In genomic region chr10:97302088-97302791, GRCh38 we compare ENCODE assay signal across 26 cellular contexts.
"Had no signal": no experiment of that assay in that cellular context is flagged by ENCODE, and none has a peak within 500 bp of the region (broad histone marks: within the 10 kb centered on the region; RNA-seq: fewer than 3 reads in every experiment).

No MANE protein-coding gene starts in this region.

- H3K4me1 ChIP-seq: foreskin keratinocyte had no signal

- H3K27me3 ChIP-seq: brain microvascular endothelial cell, esophagus muscularis mucosa, foreskin keratinocyte, gastrocnemius medialis had no signal

- H3K9me3 ChIP-seq: esophagus muscularis mucosa, gastrocnemius medialis had no signal

- H3K36me3 ChIP-seq: brain microvascular endothelial cell, esophagus muscularis mucosa, gastrocnemius medialis had no signal

- H3K4me3 ChIP-seq: esophagus muscularis mucosa, gastrocnemius medialis had no signal

- H3K27ac ChIP-seq: brain microvascular endothelial cell, esophagus muscularis mucosa, foreskin keratinocyte, gastrocnemius medialis, VCaP had no signal

- ATAC-seq: activated CD8-positive, alpha-beta T cell treated with anti-CD3 and anti-CD28 coated beads for 36 hours; activated T-cell treated with anti-CD3 and anti-CD28 coated beads, Interleukin-2, amount 50 U/mL, for 4 hours; activated T-helper 17 cell treated with anti-CD3 and anti-CD28 coated beads, Interleukin-2, amount 50 U/mL, for 72 hours; effector memory CD8-positive, alpha-beta T cell; foreskin keratinocyte; gastrocnemius medialis; WTC11 had no signal

- DNase-seq: activated CD4-positive, alpha-beta T cell treated with anti-CD3 and anti-CD28 coated beads for 1 hour; activated CD4-positive, alpha-beta T cell treated with anti-CD3 and anti-CD28 coated beads for 4 hours; activated CD4-positive, alpha-beta T cell treated with anti-CD3 and anti-CD28 coated beads, Interleukin-2, amount 10 ng/mL, durations not matched to agents 7 days and 5 days; activated CD4-positive, alpha-beta T cell treated with anti-CD3 and anti-CD28 coated beads, Interleukin-2, amount 50 U/mL, for 4 hours; activated CD8-positive, alpha-beta memory T cell treated with anti-CD3 and anti-CD28 coated beads for 24 hours; activated CD8-positive, alpha-beta T cell treated with anti-CD3 and anti-CD28 coated beads for 36 hours; activated effector memory CD4-positive, alpha-beta T cell treated with Interleukin-2 at 50 U/mL for 16 hours; activated gamma-delta T cell treated with Interleukin-2 at 50 U/mL for 16 hours; activated naive CD4-positive, alpha-beta T cell treated with anti-CD3 and anti-CD28 coated beads, Interleukin-2, amount 50 U/mL, for 16 hours; activated naive CD4-positive, alpha-beta T cell treated with Interleukin-2 at 50 U/mL for 16 hours; activated T-cell treated with anti-CD3 and anti-CD28 coated beads, Interleukin-2, amount 50 U/mL, for 4 hours; amniotic stem cell; anterior cingulate cortex; brain microvascular endothelial cell; cortex of kidney; dermis blood vessel endothelial cell; effector CD4-positive, alpha-beta T cell; effector memory CD8-positive, alpha-beta T cell; erythroblast; foreskin keratinocyte; gastrocnemius medialis; T-helper 2 cell had no signal
